In genomic region chr12:50059440-50060119, GRCh38 we compare ENCODE assay signal across 5 cellular contexts.
DNase-seq lines count a peak whose midpoint lies in the region.

No MANE protein-coding gene starts in this region.

- H3K36me3 Mint-ChIP-seq in T-helper 1 cell treated with Interleukin-12 subunit alpha and Interleukin-12 subunit beta and Interleukin-4 antibody, amounts not matched to agents 30 μg/mL and 1 μg/mL, for 36 hours (ENCODE audit: low read depth), result no peaks in the 10 kb centered on the region

- peak overlapping the region; percentile 38 for H3K4me3 Mint-ChIP-seq in T-helper 1 cell treated with Interleukin-12 subunit alpha and Interleukin-12 subunit beta and Interleukin-4 antibody, amounts not matched to agents 30 μg/mL and 1 μg/mL, for 36 hours

- peaks cover 33% of the 10 kb centered on the region for H3K4me1 Mint-ChIP-seq in T-helper 1 cell treated with Interleukin-12 subunit alpha and Interleukin-12 subunit beta and Interleukin-4 antibody, amounts not matched to agents 30 μg/mL and 1 μg/mL, for 36 hours (ENCODE audit: low read depth)

- peaks cover 43% of the 10 kb centered on the region for H3K27me3 Mint-ChIP-seq in T-helper 1 cell treated with Interleukin-12 subunit alpha and Interleukin-12 subunit beta and Interleukin-4 antibody, amounts not matched to agents 30 μg/mL and 1 μg/mL, for 36 hours (ENCODE audit: low read depth)

- H3K9me3 Mint-ChIP-seq in T-helper 1 cell treated with Interleukin-12 subunit alpha and Interleukin-12 subunit beta and Interleukin-4 antibody, amounts not matched to agents 30 μg/mL and 1 μg/mL, for 36 hours, result no peaks in the 10 kb centered on the region

- DNase-seq in amniotic epithelial cell (ENCODE audit: low read depth) (peak; percentile 39), NCI-H2081 (lab: John Stamatoyannopoulos, UW) (no peak), nucleus accumbens (lab: John Stamatoyannopoulos, UW) (no peak)
- peak; percentile 9 for DNase-seq in stimulated activated naive CD4-positive, alpha-beta T cell treated with Interleukin-2 at 50 U/mL for 16 hours (lab: John Stamatoyannopoulos, UW)

- peak overlapping the region; percentile 32 for H3K27ac Mint-ChIP-seq in T-helper 1 cell treated with Interleukin-12 subunit alpha and Interleukin-12 subunit beta and Interleukin-4 antibody, amounts not matched to agents 30 μg/mL and 1 μg/mL, for 36 hours

Comparison
In these comparisons a context has a peak if more than half of its experiments do, and no peak if none do; other contexts are left out.
1. DNase-seq: peak in amniotic epithelial cell (single experiment) and stimulated activated naive CD4-positive, alpha-beta T cell treated with Interleukin-2 at 50 U/mL for 16 hours (single experiment); none in NCI-H2081 (0 of 2) and nucleus accumbens (0 of 56).